ENCODE assay signal across 15 cellular contexts in the genomic region with DNA sequence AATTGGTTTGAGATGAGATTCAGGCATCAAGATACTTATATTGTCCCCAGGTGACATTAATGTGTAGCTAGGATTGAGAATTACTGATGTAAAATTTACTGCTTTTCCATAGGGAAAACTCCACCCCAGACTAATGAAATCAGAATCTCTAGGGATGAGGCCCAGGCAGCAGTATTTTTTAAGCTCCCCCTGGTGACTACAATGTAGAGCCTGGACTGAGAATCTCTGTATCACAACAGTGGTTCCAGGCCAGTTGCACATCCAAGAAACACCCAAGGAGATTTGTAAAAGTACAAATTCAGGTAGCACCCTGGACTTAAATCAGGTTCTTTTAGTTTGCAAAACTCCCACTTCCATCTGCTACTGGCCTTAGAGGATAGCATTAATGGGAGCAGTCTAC.
A peak's percentile ranks its signal among the peaks of the same experiment; 100 is the strongest.
DNase-seq lines count a peak whose midpoint lies in the region; TF ChIP-seq lines count a peak whose summit lies in the region.
"Had no signal": no experiment of that assay in that cellular context is flagged by ENCODE, and none has a peak within 500 bp of the region (broad histone marks: within the 10 kb centered on the region; RNA-seq: fewer than 3 reads in every experiment).

No MANE protein-coding gene starts in this region.

- DNase-seq in AG08395 (ENCODE audit: low spot score) (peak; percentile 8), HCEC 1CT (peak; percentile 47), brain microvascular endothelial cell (peak; percentile 34), iris pigment epithelial cell (ENCODE audit: low read depth) (peak; percentile 20), cerebellar cortex (ENCODE audit: low spot score) (no peak), NCI-H345 treated with DMSO at 0.1 percent for 48 hours (lab: John Stamatoyannopoulos, UW; ENCODE audit: unreplicated experiment) (no peak)
- no peak for DNase-seq in effector CD4-positive, alpha-beta T cell
- DNase-seq in NK-92 treated with Interleukin-12 subunit alpha and Interleukin-12 subunit beta, amount 100 ng/mL, for 24 hours (lab: John Stamatoyannopoulos, UW) = no peak
- DNase-seq: CD4-positive, alpha-beta T cell; naive thymus-derived CD4-positive, alpha-beta T cell; NCI-H146; retina; stimulated activated naive CD4-positive, alpha-beta T cell had no signal

- H3K27ac ChIP-seq in brain microvascular endothelial cell = no peak overlapping the region
- H3K27ac ChIP-seq: esophagus muscularis mucosa, RWPE1 had no signal

- no peaks in the 10 kb centered on the region for H3K27me3 ChIP-seq in brain microvascular endothelial cell (replicated peaks)
- H3K27me3 ChIP-seq: esophagus muscularis mucosa had no signal

- in situ Hi-C loops in brain microvascular endothelial cell (cut with HindIII; ENCODE audit: low pct_ligation_motif_present, low sequenced_read_pairs) = no loop called here

- no peak overlapping the region for H3K4me3 ChIP-seq in brain microvascular endothelial cell (ENCODE audit: low read depth, low read length)
- H3K4me3 ChIP-seq: esophagus muscularis mucosa had no signal

- no peaks in the 10 kb centered on the region for H3K36me3 ChIP-seq in brain microvascular endothelial cell (replicated peaks)
- H3K36me3 ChIP-seq: esophagus muscularis mucosa had no signal

- TF ChIP-seq CTCF in brain microvascular endothelial cell (IDR thresholded peaks at IDR 0.05; ENCODE audit: low read depth, low read length, missing control alignments) = peak; percentile 71

Comparison
In these comparisons a context has a peak if more than half of its experiments do, and no peak if none do; other contexts are left out.
1. DNase-seq: peak in AG08395 (single experiment), HCEC 1CT (single experiment), brain microvascular endothelial cell (single experiment) and iris pigment epithelial cell (single experiment); none in cerebellar cortex (single experiment), effector CD4-positive, alpha-beta T cell (single experiment), NCI-H345 treated with DMSO at 0.1 percent for 48 hours (single experiment) and NK-92 treated with Interleukin-12 subunit alpha and Interleukin-12 subunit beta, amount 100 ng/mL, for 24 hours (single experiment).